Comparison of ENCODE assay signal across 24 cellular contexts in the genomic region with DNA sequence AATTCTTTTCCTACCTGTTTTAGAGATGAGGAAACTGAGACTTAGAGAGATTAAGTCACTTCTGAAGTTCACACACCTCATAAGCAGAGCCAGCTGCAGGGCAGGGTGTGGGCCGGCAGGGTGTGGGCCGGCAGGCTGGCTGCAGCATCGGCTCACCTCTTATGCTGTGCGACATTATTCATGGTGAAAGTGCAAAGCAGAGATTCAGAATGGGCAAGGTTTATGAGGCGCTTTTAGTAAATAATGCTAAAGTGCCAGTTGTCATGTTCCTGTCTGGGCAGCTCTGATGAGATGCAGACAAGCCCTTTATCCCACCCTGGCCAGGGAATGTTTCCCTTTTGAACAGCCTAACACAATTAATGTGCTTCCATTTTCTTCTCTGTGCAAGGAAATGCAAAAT. TPM values are rescaled to one million over a fixed set of nuclear protein-coding genes. Genes with fewer than 3 reads are reported as not detected.
A peak's percentile ranks its signal among the peaks of the same experiment; 100 is the strongest.
DNase-seq lines count a peak whose midpoint lies in the region; FAIRE-seq and TF ChIP-seq lines count a peak whose summit lies in the region.
"Had no signal": no experiment of that assay in that cellular context is flagged by ENCODE, and none has a peak within 500 bp of the region (broad histone marks: within the 10 kb centered on the region; RNA-seq: fewer than 3 reads in every experiment).

No MANE protein-coding gene starts in this region.

- H3K4me3 ChIP-seq in SK-N-MC (no peak overlapping the region), bronchial epithelial cell (ENCODE audit: low read depth, low read length) (no peak overlapping the region), kidney (ENCODE audit: low read length in 2 of 2) (no peak overlapping the region), ovary (no peak overlapping the region)
- H3K4me3 ChIP-seq: SJCRH30 had no signal

- H3K36me3 Mint-ChIP-seq in activated CD4-positive, alpha-beta T cell treated with anti-CD3 and anti-CD28 coated beads, Interleukin-2, amount 10 ng/mL, durations not matched to agents 24 days and 14 days (ENCODE audit: low read depth), result no peaks in the 10 kb centered on the region
- no peaks in the 10 kb centered on the region for H3K36me3 Mint-ChIP-seq in endothelial cell (ENCODE audit: low read depth, unreplicated experiment)
- no peaks in the 10 kb centered on the region for H3K36me3 Mint-ChIP-seq in activated CD4-positive, alpha-beta memory T cell treated with anti-CD3 and anti-CD28 coated beads, Interleukin-2, amount 10 ng/mL, durations not matched to agents 7 days and 5 days (ENCODE audit: low read depth)
- H3K36me3 Mint-ChIP-seq: CD14-positive monocyte had no signal

- H3K27me3 ChIP-seq in bronchial epithelial cell (ENCODE audit: control insufficient read depth, insufficient read depth, low read length), result no peaks in the 10 kb centered on the region
- H3K27me3 ChIP-seq in ovary, result no peaks in the 10 kb centered on the region
- H3K27me3 ChIP-seq: SJCRH30 had no signal

- no peak overlapping the region for H3K27ac Mint-ChIP-seq in activated CD4-positive, alpha-beta T cell treated with anti-CD3 and anti-CD28 coated beads, Interleukin-2, amount 10 ng/mL, durations not matched to agents 24 days and 14 days
- no peak overlapping the region for H3K27ac Mint-ChIP-seq in endothelial cell (ENCODE audit: unreplicated experiment)
- H3K27ac Mint-ChIP-seq in activated CD4-positive, alpha-beta memory T cell treated with anti-CD3 and anti-CD28 coated beads, Interleukin-2, amount 10 ng/mL, durations not matched to agents 7 days and 5 days, result no peak overlapping the region

- POLR2A ChIA-PET in activated CD4-positive, alpha-beta memory T cell treated with anti-CD3 and anti-CD28 coated beads, Interleukin-2, amount 10 ng/mL, durations not matched to agents 7 days and 5 days (lab: Charles Lee), result no interaction called here

- intact Hi-C loops in kidney (cut with DNase I), result no loop called here
- intact Hi-C loops in activated CD4-positive, alpha-beta T cell treated with anti-CD3 and anti-CD28 coated beads, Interleukin-2, amount 10 ng/mL, durations not matched to agents 24 days and 14 days (cut with micrococcal nuclease), result no loop called here
- intact Hi-C loops in ovary (cut with DNase I), result no loop called here

- peaks cover 35% of the 10 kb centered on the region for H3K27me3 Mint-ChIP-seq in activated CD4-positive, alpha-beta T cell treated with anti-CD3 and anti-CD28 coated beads, Interleukin-2, amount 10 ng/mL, durations not matched to agents 24 days and 14 days
- no peaks in the 10 kb centered on the region for H3K27me3 Mint-ChIP-seq in endothelial cell (ENCODE audit: unreplicated experiment)
- peaks cover 26% of the 10 kb centered on the region for H3K27me3 Mint-ChIP-seq in activated CD4-positive, alpha-beta memory T cell treated with anti-CD3 and anti-CD28 coated beads, Interleukin-2, amount 10 ng/mL, durations not matched to agents 7 days and 5 days

- H3K4me1 ChIP-seq in kidney (ENCODE audit: control insufficient read depth in 1 of 2, insufficient read depth in 1 of 2, low read depth in 1 of 2, low read length in 2 of 2), result peaks cover 9 to 13% of the 10 kb centered on the region in 2 donors
- H3K4me1 ChIP-seq in ovary (ENCODE audit: insufficient read depth), result no peaks in the 10 kb centered on the region
- H3K4me1 ChIP-seq: SJCRH30 had no signal

- no peaks in the 10 kb centered on the region for H3K9me3 ChIP-seq in SK-N-MC (ENCODE audit: low read depth, low read length)
- H3K9me3 ChIP-seq in kidney (ENCODE audit: control insufficient read depth in 1 of 2, low read length in 2 of 2), result no peaks in the 10 kb centered on the region
- H3K9me3 ChIP-seq in ovary, result no peaks in the 10 kb centered on the region
- H3K9me3 ChIP-seq: SJCRH30 had no signal

- no peak overlapping the region for H3K9ac ChIP-seq in SK-N-MC (ENCODE audit: insufficient read length)
- no peak overlapping the region for H3K9ac ChIP-seq in kidney (ENCODE audit: low read length in 2 of 2)

- CTCF ChIA-PET in activated CD4-positive, alpha-beta memory T cell treated with anti-CD3 and anti-CD28 coated beads, Interleukin-2, amount 10 ng/mL, durations not matched to agents 7 days and 5 days (lab: Charles Lee), result no interaction called here

- DNase-seq in LoVo (ENCODE audit: low spot score) (peak; percentile 7), SK-N-MC (ENCODE audit: low read depth, low spot score) (no peak), bronchial epithelial cell (ENCODE audit: low read depth) (peak; percentile 42), kidney (peak; percentile 57), endothelial cell (ENCODE audit: low spot score) (no peak), ovary (no peak)
- no peak for DNase-seq in activated CD4-positive, alpha-beta T cell treated with anti-CD3 and anti-CD28 coated beads, Interleukin-2, amount 10 ng/mL, durations not matched to agents 24 days and 14 days
- no peak for DNase-seq in activated CD4-positive, alpha-beta memory T cell treated with anti-CD3 and anti-CD28 coated beads, Interleukin-2, amount 10 ng/mL, durations not matched to agents 7 days and 5 days
- DNase-seq: ACHN, AML-193, COR-L47, GF-D8, KG1, NCI-H146, NCI-H2081 treated with DMSO at 0.1 percent for 48 hours, NCI-H2227 treated with DMSO at 0.1 percent for 48 hours, NCI-H524 treated with DMSO at 0.1 percent for 48 hours, SJCRH30 had no signal

- TF ChIP-seq POLR2A in ovary (IDR thresholded peaks at IDR 0.05), result no peak

- TF ChIP-seq EP300 in ovary (IDR thresholded peaks at IDR 0.05), result no peak

- H3K4me3 Mint-ChIP-seq in activated CD4-positive, alpha-beta T cell treated with anti-CD3 and anti-CD28 coated beads, Interleukin-2, amount 10 ng/mL, durations not matched to agents 24 days and 14 days, result no peak overlapping the region
- H3K4me3 Mint-ChIP-seq in endothelial cell (ENCODE audit: unreplicated experiment), result no peak overlapping the region
- H3K4me3 Mint-ChIP-seq in activated CD4-positive, alpha-beta memory T cell treated with anti-CD3 and anti-CD28 coated beads, Interleukin-2, amount 10 ng/mL, durations not matched to agents 7 days and 5 days, result no peak overlapping the region
- H3K4me3 Mint-ChIP-seq: CD14-positive monocyte had no signal

- no peaks in the 10 kb centered on the region for H3K9me3 Mint-ChIP-seq in activated CD4-positive, alpha-beta T cell treated with anti-CD3 and anti-CD28 coated beads, Interleukin-2, amount 10 ng/mL, durations not matched to agents 24 days and 14 days
- no peaks in the 10 kb centered on the region for H3K9me3 Mint-ChIP-seq in endothelial cell (ENCODE audit: unreplicated experiment)
- no peaks in the 10 kb centered on the region for H3K9me3 Mint-ChIP-seq in activated CD4-positive, alpha-beta memory T cell treated with anti-CD3 and anti-CD28 coated beads, Interleukin-2, amount 10 ng/mL, durations not matched to agents 7 days and 5 days
- H3K9me3 Mint-ChIP-seq: CD14-positive monocyte had no signal

- no peak for TF ChIP-seq CTCF in bronchial epithelial cell (IDR thresholded peaks at IDR 0.05; ENCODE audit: insufficient read depth, low read length, severe bottlenecking)
- no peak for TF ChIP-seq CTCF in kidney (IDR thresholded peaks at IDR 0.05; ENCODE audit: borderline replicate concordance, extremely low read depth, insufficient read depth)
- TF ChIP-seq CTCF in endothelial cell (IDR thresholded peaks at IDR 0.05; ENCODE audit: unreplicated experiment), result no peak
- no peak for TF ChIP-seq CTCF in ovary (IDR thresholded peaks at IDR 0.05)

- FAIRE-seq in bronchial epithelial cell (lab: Jason Lieb, UNC), result no peak
- FAIRE-seq in kidney (lab: Jason Lieb, UNC), result no peak
- FAIRE-seq: GM12891, GM18507 had no signal

- H3K36me3 ChIP-seq in SK-N-MC (ENCODE audit: insufficient read depth, low read length) (peaks cover 72% of the 10 kb centered on the region), bronchial epithelial cell (ENCODE audit: control insufficient read depth, insufficient read depth, low read length) (no peaks in the 10 kb centered on the region), kidney (ENCODE audit: control insufficient read depth in 1 of 2, insufficient read depth in 2 of 2, low read length in 2 of 2) (no peaks in the 10 kb centered on the region), ovary (no peaks in the 10 kb centered on the region)
- H3K36me3 ChIP-seq: SJCRH30 had no signal

- H3K27ac ChIP-seq in SK-N-MC, result 0 out of 2 replicates have a peak overlapping the region, but pooled peaks have one; percentile 6
- H3K27ac ChIP-seq in kidney (ENCODE audit: low read depth in 2 of 2, low read length in 2 of 2), result no peak overlapping the region
- no peak overlapping the region for H3K27ac ChIP-seq in ovary
- H3K27ac ChIP-seq: RWPE1, SJCRH30 had no signal

- H3K4me1 Mint-ChIP-seq in activated CD4-positive, alpha-beta T cell treated with anti-CD3 and anti-CD28 coated beads, Interleukin-2, amount 10 ng/mL, durations not matched to agents 24 days and 14 days, result peaks cover 17% of the 10 kb centered on the region
- H3K4me1 Mint-ChIP-seq in endothelial cell (ENCODE audit: unreplicated experiment), result no peaks in the 10 kb centered on the region
- peaks cover 22% of the 10 kb centered on the region for H3K4me1 Mint-ChIP-seq in activated CD4-positive, alpha-beta memory T cell treated with anti-CD3 and anti-CD28 coated beads, Interleukin-2, amount 10 ng/mL, durations not matched to agents 7 days and 5 days

- 51 to 58% (median 57%) methylated on average over 5 of the region's 5 CpGs for WGBS in ovary, 3 donors

RNA-seq across cellular contexts. Expression of a gene that starts 14.6 kb away (rescaled TPM):
- total RNA-seq in bronchial epithelial cell, result 0.53 and 1.9 TPM in 2 replicates
- 2.9 TPM for total RNA-seq in kidney
- 0.24 TPM for polyA plus RNA-seq in kidney (ENCODE audit: insufficient read depth, low read depth, low replicate concordance)
- not detected in 2 replicates for total RNA-seq in activated CD4-positive, alpha-beta T cell treated with anti-CD3 and anti-CD28 coated beads, Interleukin-2, amount 10 ng/mL, durations not matched to agents 24 days and 14 days
- total RNA-seq in endothelial cell (ENCODE audit: unreplicated experiment), result 0.18 TPM
- not detected for total RNA-seq in ovary
- not detected for polyA plus RNA-seq in ovary
- not detected for total RNA-seq in activated CD4-positive, alpha-beta memory T cell treated with anti-CD3 and anti-CD28 coated beads, Interleukin-2, amount 10 ng/mL, durations not matched to agents 7 days and 5 days
- total RNA-seq: H4, OCI-LY7 had no signal
- polyA plus RNA-seq: CD14-positive monocyte had no signal

Comparison
In these comparisons a context has a peak if more than half of its experiments do, and no peak if none do; other contexts are left out.
1. DNase-seq: peak in LoVo (single experiment), bronchial epithelial cell (single experiment) and kidney (single experiment); none in SK-N-MC (single experiment), activated CD4-positive, alpha-beta T cell treated with anti-CD3 and anti-CD28 coated beads, Interleukin-2, amount 10 ng/mL, durations not matched to agents 24 days and 14 days (single experiment), endothelial cell (single experiment), ovary (0 of 5) and activated CD4-positive, alpha-beta memory T cell treated with anti-CD3 and anti-CD28 coated beads, Interleukin-2, amount 10 ng/mL, durations not matched to agents 7 days and 5 days (single experiment).